8 cellular contexts compared by ENCODE assay signal in the genomic region with DNA sequence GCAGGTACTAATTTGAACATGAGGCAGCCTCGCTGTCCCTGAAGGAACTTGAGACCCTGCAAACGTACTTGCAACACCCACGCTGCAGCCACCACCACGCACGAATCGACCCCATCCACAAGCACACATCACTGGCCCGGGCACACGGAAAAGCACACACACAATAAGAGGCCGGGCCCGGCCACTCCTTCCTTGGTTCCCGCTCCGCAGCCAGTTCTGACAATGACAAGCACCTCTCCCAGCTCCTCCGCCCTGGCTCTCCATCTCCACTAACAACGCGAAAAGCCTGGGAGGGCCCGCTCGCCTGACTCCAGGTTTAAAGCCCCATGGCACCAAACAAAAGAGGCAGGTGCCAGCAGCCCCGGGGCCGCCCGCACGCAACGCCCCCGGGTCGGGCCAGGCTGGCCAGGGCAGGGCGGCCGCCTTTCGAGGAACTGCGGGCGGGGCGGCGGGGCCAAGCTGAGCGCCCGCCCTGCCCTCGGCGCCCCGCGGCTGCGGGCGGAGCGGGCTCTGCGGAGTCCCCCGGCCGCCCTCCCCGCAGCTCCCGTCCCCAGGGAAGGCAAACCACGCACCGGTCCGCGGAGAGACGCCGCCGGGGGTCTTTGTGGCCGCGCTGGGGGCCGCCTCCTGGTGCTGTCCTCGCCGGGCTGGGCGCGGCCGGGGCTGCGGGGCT. TPM values are rescaled to one million over a fixed set of nuclear protein-coding genes. Genes with fewer than 3 reads are reported as not detected.
DNase-seq lines count a peak whose midpoint lies in the region; FAIRE-seq and TF ChIP-seq lines count a peak whose summit lies in the region.

No MANE protein-coding gene starts in this region.

- H4K20me1 ChIP-seq in H1 (replicated peaks in 1 of 2; ENCODE audit: control insufficient read depth in 1 of 2, insufficient read depth in 2 of 2, low read length in 2 of 2) = peaks cover 0 to 2% of the 10 kb centered on the region in 2 experiments

- H3K4me1 ChIP-seq in H1 (replicated peaks in 1 of 4; ENCODE audit: control insufficient read depth in 3 of 4, insufficient read depth in 4 of 4, low read length in 3 of 4) = peaks cover 0 to 11% (median 6%) of the 10 kb centered on the region in 4 experiments; a peak in 6 of 7 replicates

- H3K27me3 ChIP-seq in H1 (replicated peaks in 1 of 4; ENCODE audit: control insufficient read depth in 3 of 4, extremely low read depth in 1 of 4, insufficient read depth in 3 of 4, low read length in 3 of 4) = peaks cover 8 to 28% (median 25%) of the 10 kb centered on the region in 4 experiments

- no peaks in the 10 kb centered on the region for H3K79me1 ChIP-seq in H1 (ENCODE audit: low read depth, low read length)

- peak overlapping the region; percentile 40 for H4K91ac ChIP-seq in H1 (replicated peaks; ENCODE audit: insufficient read length, low read length)

- no peak overlapping the region for H3K14ac ChIP-seq in H1 (ENCODE audit: insufficient read length)

- H3K23ac ChIP-seq in H1 (ENCODE audit: insufficient read length) = no peak overlapping the region

- 1% methylated on average over 23 of the region's 61 CpGs; no CpG with 5 or more reads in 1 of the 2 experiments for WGBS in H1 (ENCODE audit: extremely low coverage in 1 of 2, insufficient coverage in 1 of 2, insufficient read length in 1 of 2, insufficient replicate concordance in 2 of 2, low coverage in 1 of 2, low lambda C conversion rate in 2 of 2, missing lambda C conversion rate in 1 of 2), 2 experiments

- H3K9ac ChIP-seq in H1 (replicated peaks in 1 of 4; ENCODE audit: extremely low read depth in 1 of 4, low read depth in 3 of 4, low read length in 3 of 4) = peak overlapping the region in 1 of 4 experiments; percentile 8; a peak in 2 of 7 replicates

- no peak overlapping the region for H4K5ac ChIP-seq in H1 (ENCODE audit: insufficient read length, low read depth, low read length)

- TF ChIP-seq CTCF in AG04449 (IDR thresholded peaks at IDR 0.05; ENCODE audit: insufficient read depth, low read length, missing control alignments) = no peak
- TF ChIP-seq CTCF in H1 (IDR thresholded peaks at IDR 0.05; ENCODE audit: control extremely low read depth in 1 of 3, insufficient read depth in 1 of 3, low read depth in 1 of 3, low read length in 3 of 3) = no peak
- TF ChIP-seq CTCF in nephron (IDR thresholded peaks at IDR 0.05; ENCODE audit: unreplicated experiment in 3 of 3) = no peak

- H3K9me3 ChIP-seq in H1 (ENCODE audit: insufficient read depth in 2 of 2, low read depth in 1 of 2, low read length in 1 of 2) = no peaks in the 10 kb centered on the region

- peak overlapping the region; percentile 29 for H4K8ac ChIP-seq in H1 (ENCODE audit: extremely low read depth, insufficient read depth, low read length)

- no peaks in the 10 kb centered on the region for H3K79me2 ChIP-seq in H1 (ENCODE audit: control insufficient read depth in 1 of 2, insufficient read depth in 2 of 2, low read length in 2 of 2)

- H3K36me3 ChIP-seq in H1 (ENCODE audit: control insufficient read depth in 2 of 4, insufficient read depth in 4 of 4, low read length in 3 of 4) = no peaks in the 10 kb centered on the region

- no peak overlapping the region for H3K56ac ChIP-seq in H1 (replicated peaks; ENCODE audit: insufficient read length, low read depth, low read length)

- peak; percentile 1 to 10; a peak in 1 of 4 replicates for TF ChIP-seq RAD21 in H1 (IDR thresholded peaks at IDR 0.05 in 1 of 2, conservative IDR thresholded peaks at IDR 0.05 in 1 of 2; ENCODE audit: low read depth in 2 of 2, low read length in 2 of 2)

- no peaks in the 10 kb centered on the region for H3K36me3 Mint-ChIP-seq in nephron (ENCODE audit: low read depth)

- no peak overlapping the region for H3K27ac ChIP-seq in H1 (ENCODE audit: low read depth, low read length)

- no peak overlapping the region for H2BK15ac ChIP-seq in H1 (ENCODE audit: low read length)

- H3K27me3 Mint-ChIP-seq in nephron (ENCODE audit: low read depth) = peaks cover 48% of the 10 kb centered on the region

- peak overlapping the region; percentile 85 to 99 (median 95) for H3K4me3 Mint-ChIP-seq in nephron

- H3K9me3 Mint-ChIP-seq in nephron = no peaks in the 10 kb centered on the region

- CTCF ChIA-PET in AG04449 (lab: Yijun Ruan, JAX) (no interaction called here), H1 (lab: Charles Lee; ENCODE audit: partially characterized antibody) (interaction anchor here (2.2 kb wide), 1 partner anchor 152 kb away, joined by 7 read pairs; no protein-coding TSS in a partner anchor)

- no peak overlapping the region for H2BK12ac ChIP-seq in H1 (ENCODE audit: low read depth, low read length)

- no peak for TF ChIP-seq EP300 in H1 (IDR thresholded peaks at IDR 0.05; ENCODE audit: borderline replicate concordance in 1 of 2, low read depth in 2 of 2, low read length in 2 of 2)

- H3K4me1 Mint-ChIP-seq in nephron = peaks cover 62% of the 10 kb centered on the region

- peak overlapping the region; percentile 96; the same call in 1 of the 2 replicates for H2AFZ ChIP-seq in H1 (ENCODE audit: low read length)

- H3K4me2 ChIP-seq in H1 (ENCODE audit: insufficient read depth in 1 of 2, low read depth in 2 of 2, low read length in 2 of 2) = peak overlapping the region; percentile 96 to 99

- H2BK120ac ChIP-seq in H1 (replicated peaks; ENCODE audit: low read depth, low read length) = no peak overlapping the region

- peak overlapping the region in 2 of 3 experiments; percentile 38 to 53 for H3K27ac Mint-ChIP-seq in nephron

- POLR2A ChIA-PET in AG04449 (lab: Yijun Ruan, JAX) = no interaction called here
- POLR2A ChIA-PET in H1 (lab: Charles Lee; ENCODE audit: partially characterized antibody) = interaction anchor here (0.6 to 1.8 kb wide), 4 partner anchors 12 to 101 kb away, joined by 3 to 4 read pairs (median 4); no protein-coding TSS in a partner anchor

- no peak overlapping the region for H2BK20ac ChIP-seq in H1 (ENCODE audit: low read length)

- no peak overlapping the region for H3K4ac ChIP-seq in H1 (replicated peaks; ENCODE audit: insufficient read length, low read depth, low read length)

- no peak for FAIRE-seq in H1 (lab: Jason Lieb, UNC)

- H2BK5ac ChIP-seq in H1 (ENCODE audit: low read depth, low read length) = no peak overlapping the region; the same call in 1 of the 2 replicates

- H3K18ac ChIP-seq in H1 (ENCODE audit: extremely low read depth, low read length) = 0 out of 2 replicates have a peak overlapping the region, but pooled peaks have one; percentile 20

- TF ChIP-seq POLR2A in H1 (IDR thresholded peaks at IDR 0.05; ENCODE audit: control extremely low read depth in 1 of 2, low read depth in 2 of 2, low read length in 2 of 2) = no peak

- H3K23me2 ChIP-seq in H1 (ENCODE audit: low read depth, low read length) = peaks cover 12% of the 10 kb centered on the region

- no peak overlapping the region for H2AK5ac ChIP-seq in H1 (ENCODE audit: low read depth, low read length)

- DNase-seq in AG04449 (ENCODE audit: low read depth, low spot score) (no peak), NCI-H1694 treated with DMSO at 0.1 percent for 48 hours (lab: John Stamatoyannopoulos, UW) (peak; percentile 16), H1 (ENCODE audit: low read depth in 1 of 2, low spot score in 2 of 2) (peak in 1 of 2 experiments; percentile 75), AG08395 (ENCODE audit: low spot score) (no peak), HuH-7.5 (ENCODE audit: low spot score) (no peak)
- DNase-seq in activated T-cell treated with anti-CD3 and anti-CD28 coated beads, Interleukin-2, amount 50 U/mL, for 1 hour = no peak
- DNase-seq in effector CD8-positive, alpha-beta T cell (lab: John Stamatoyannopoulos, UW) = no peak

- H3K4me3 ChIP-seq in AG04449 (ENCODE audit: low read depth, low read length) (peak overlapping the region; percentile 48), H1 (ENCODE audit: extremely low read depth in 1 of 4, insufficient read depth in 2 of 4, low read depth in 3 of 4, low read length in 4 of 4) (peak overlapping the region; percentile 70 to 85 (median 75))

TF ChIP-seq in H1, 55 proteins besides CTCF, POLR2A, EP300 and RAD21 (continues in another document):
- TF ChIP-seq SUZ12 (IDR thresholded peaks at IDR 0.05; ENCODE audit: low read length) (peak; percentile 23; the same call in 1 of the 2 replicates), CBX8 (IDR thresholded peaks at IDR 0.05; ENCODE audit: borderline replicate concordance, low read depth, low read length) (no peak), GABPA (IDR thresholded peaks at IDR 0.05; ENCODE audit: borderline replicate concordance, insufficient read depth, low read length) (no peak), SP2 (IDR thresholded peaks at IDR 0.05; ENCODE audit: low read length) (no peak), ASH2L (IDR thresholded peaks at IDR 0.05; ENCODE audit: low read length) (no peak), POU5F1 (IDR thresholded peaks at IDR 0.05; ENCODE audit: low read depth, low read length) (no peak), KDM5A (IDR thresholded peaks at IDR 0.05; ENCODE audit: low read length) (no peak), CTBP2 (IDR thresholded peaks at IDR 0.05; ENCODE audit: borderline replicate concordance, insufficient read depth, insufficient read length, low read length) (peak; percentile 28)
- TF ChIP-seq, protein P1, sequence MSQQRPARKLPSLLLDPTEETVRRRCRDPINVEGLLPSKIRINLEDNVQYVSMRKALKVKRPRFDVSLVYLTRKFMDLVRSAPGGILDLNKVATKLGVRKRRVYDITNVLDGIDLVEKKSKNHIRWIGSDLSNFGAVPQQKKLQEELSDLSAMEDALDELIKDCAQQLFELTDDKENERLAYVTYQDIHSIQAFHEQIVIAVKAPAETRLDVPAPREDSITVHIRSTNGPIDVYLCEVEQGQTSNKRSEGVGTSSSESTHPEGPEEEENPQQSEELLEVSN (IDR thresholded peaks at IDR 0.05) = 0 out of 2 replicates have a peak, but pooled peaks have one; percentile 33
- TF ChIP-seq, protein P2, sequence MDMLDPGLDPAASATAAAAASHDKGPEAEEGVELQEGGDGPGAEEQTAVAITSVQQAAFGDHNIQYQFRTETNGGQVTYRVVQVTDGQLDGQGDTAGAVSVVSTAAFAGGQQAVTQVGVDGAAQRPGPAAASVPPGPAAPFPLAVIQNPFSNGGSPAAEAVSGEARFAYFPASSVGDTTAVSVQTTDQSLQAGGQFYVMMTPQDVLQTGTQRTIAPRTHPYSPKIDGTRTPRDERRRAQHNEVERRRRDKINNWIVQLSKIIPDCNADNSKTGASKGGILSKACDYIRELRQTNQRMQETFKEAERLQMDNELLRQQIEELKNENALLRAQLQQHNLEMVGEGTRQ (IDR thresholded peaks at IDR 0.05; ENCODE audit: low read length) = no peak

RNA-seq across cellular contexts. Expression of a gene that starts 0.5 kb away (rescaled TPM):
- total RNA-seq in H1 (2021; fragmentation: NEBNext Ultra II Directional; extraction: Animal tissue kit (Norgen Biotek cat#: 25700)) = 38.7 and 41.0 TPM in 2 replicates
- polyA plus RNA-seq in H1 (2011; rRNA removed) = 16.6 and 22.8 TPM in 2 replicates
- 25.4 TPM for polyA plus RNA-seq in H1 (2011; cell fraction: cytosol; rRNA removed)
- 18.8 TPM for polyA plus RNA-seq in H1 (2011; cell fraction: nucleus; rRNA removed)
- 21.8 to 29.0 TPM (median 24.8 TPM) in 4 replicates for polyA plus RNA-seq in H1 (2012, experiment 1 of 2)
- 2.4 TPM for polyA plus RNA-seq in H1 (2012, experiment 2 of 2)
- 22.6 TPM for polyA plus RNA-seq in H1 (2013, experiment 1 of 2)
- 21.6 TPM for polyA plus RNA-seq in H1 (2013, experiment 2 of 2)
- polyA minus RNA-seq in H1 (2011; rRNA and poly(A)+ RNA removed) = 42.0 and 54.1 TPM in 2 replicates
- polyA minus RNA-seq in H1 (2011; cell fraction: cytosol; rRNA and poly(A)+ RNA removed) = 21.0 TPM
- polyA minus RNA-seq in H1 (2011; cell fraction: nucleus; rRNA and poly(A)+ RNA removed) = 53.3 TPM
